ENCODE assay signal across 2 cellular contexts in genomic region chr16:84820305-84820684, GRCh38.
TF ChIP-seq lines count a peak whose summit lies in the region.

No MANE protein-coding gene starts in this region.

TF ChIP-seq in H1, 55 proteins besides CTCF, POLR2A, EP300 and RAD21 (continued from another document):
- TF ChIP-seq EGR1 (IDR thresholded peaks at IDR 0.05; ENCODE audit: borderline replicate concordance, low read depth, low read length) = no peak

TF ChIP-seq in neural cell, 6 proteins besides CTCF, POLR2A, EP300 and RAD21 (continued from another document):
- TF ChIP-seq, protein P1, sequence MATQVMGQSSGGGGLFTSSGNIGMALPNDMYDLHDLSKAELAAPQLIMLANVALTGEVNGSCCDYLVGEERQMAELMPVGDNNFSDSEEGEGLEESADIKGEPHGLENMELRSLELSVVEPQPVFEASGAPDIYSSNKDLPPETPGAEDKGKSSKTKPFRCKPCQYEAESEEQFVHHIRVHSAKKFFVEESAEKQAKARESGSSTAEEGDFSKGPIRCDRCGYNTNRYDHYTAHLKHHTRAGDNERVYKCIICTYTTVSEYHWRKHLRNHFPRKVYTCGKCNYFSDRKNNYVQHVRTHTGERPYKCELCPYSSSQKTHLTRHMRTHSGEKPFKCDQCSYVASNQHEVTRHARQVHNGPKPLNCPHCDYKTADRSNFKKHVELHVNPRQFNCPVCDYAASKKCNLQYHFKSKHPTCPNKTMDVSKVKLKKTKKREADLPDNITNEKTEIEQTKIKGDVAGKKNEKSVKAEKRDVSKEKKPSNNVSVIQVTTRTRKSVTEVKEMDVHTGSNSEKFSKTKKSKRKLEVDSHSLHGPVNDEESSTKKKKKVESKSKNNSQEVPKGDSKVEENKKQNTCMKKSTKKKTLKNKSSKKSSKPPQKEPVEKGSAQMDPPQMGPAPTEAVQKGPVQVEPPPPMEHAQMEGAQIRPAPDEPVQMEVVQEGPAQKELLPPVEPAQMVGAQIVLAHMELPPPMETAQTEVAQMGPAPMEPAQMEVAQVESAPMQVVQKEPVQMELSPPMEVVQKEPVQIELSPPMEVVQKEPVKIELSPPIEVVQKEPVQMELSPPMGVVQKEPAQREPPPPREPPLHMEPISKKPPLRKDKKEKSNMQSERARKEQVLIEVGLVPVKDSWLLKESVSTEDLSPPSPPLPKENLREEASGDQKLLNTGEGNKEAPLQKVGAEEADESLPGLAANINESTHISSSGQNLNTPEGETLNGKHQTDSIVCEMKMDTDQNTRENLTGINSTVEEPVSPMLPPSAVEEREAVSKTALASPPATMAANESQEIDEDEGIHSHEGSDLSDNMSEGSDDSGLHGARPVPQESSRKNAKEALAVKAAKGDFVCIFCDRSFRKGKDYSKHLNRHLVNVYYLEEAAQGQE (IDR thresholded peaks at IDR 0.05; ENCODE audit: borderline replicate concordance) = no peak
- no peak for TF ChIP-seq POLR2AphosphoS5 (IDR thresholded peaks at IDR 0.05)
- TF ChIP-seq TAF1 (IDR thresholded peaks at IDR 0.05; ENCODE audit: low read depth) = no peak
